ENCODE assay signal across 8 cellular contexts in genomic region chr17:62477111-62477510, GRCh38. TPM values are rescaled to one million over a fixed set of nuclear protein-coding genes. Genes with fewer than 3 reads are reported as not detected.
DNase-seq lines count a peak whose midpoint lies in the region; TF ChIP-seq lines count a peak whose summit lies in the region.
"Not testable (repeated sequence)": the region's sequence is repeated elsewhere in the genome, so short reads cannot be mapped to it uniquely, and the experiment has no call there.

No MANE protein-coding gene starts in this region.

- not testable (repeated sequence) for TF ChIP-seq CTCF in BE2C (IDR thresholded peaks at IDR 0.05; ENCODE audit: low read depth, low read length); HFFc6 (IDR thresholded peaks at IDR 0.05); SU-DHL-6 (IDR thresholded peaks at IDR 0.05; ENCODE audit: insufficient read depth, low read length, poor library complexity, severe bottlenecking); neural progenitor cell (IDR thresholded peaks at IDR 0.05)

- not testable (repeated sequence) for H3K4me1 ChIP-seq in BE2C; ectodermal cell (ENCODE audit: control insufficient read depth, insufficient read depth, low read length); iPS-18a (ENCODE audit: control insufficient read depth, low read depth, low read length)
- H3K4me1 ChIP-seq in neural progenitor cell, result peaks cover 13% of the 10 kb centered on the region
- peaks cover 0 to 21% (median 17%) of the 10 kb centered on the region in 5 donors for H3K4me1 ChIP-seq in subcutaneous abdominal adipose tissue (ENCODE audit: control insufficient read depth in 5 of 5, insufficient read depth in 5 of 5, low read length in 5 of 5)

- H3K27me3 Mint-ChIP-seq in HFFc6 (ENCODE audit: insufficient read depth); activated naive CD4-positive, alpha-beta T cell treated with anti-CD3 and anti-CD28 coated beads, Interleukin-2, amount 50 U/mL, for 24 hours; neural progenitor cell (ENCODE audit: insufficient read depth, low read depth): not testable (repeated sequence)

- H3K4me1 Mint-ChIP-seq in HFFc6 (ENCODE audit: low read depth), result peaks cover 20% of the 10 kb centered on the region
- peaks cover 31% of the 10 kb centered on the region for H3K4me1 Mint-ChIP-seq in activated naive CD4-positive, alpha-beta T cell treated with anti-CD3 and anti-CD28 coated beads, Interleukin-2, amount 50 U/mL, for 24 hours
- peaks cover 28% of the 10 kb centered on the region for H3K4me1 Mint-ChIP-seq in neural progenitor cell

- not testable (repeated sequence) for H3K27me3 ChIP-seq in BE2C; SU-DHL-6 (ENCODE audit: low read length); ectodermal cell (ENCODE audit: control insufficient read depth, insufficient read depth, low read length, poor library complexity, severe bottlenecking); iPS-18a (ENCODE audit: control insufficient read depth, insufficient read depth, low read length); neural progenitor cell; subcutaneous abdominal adipose tissue (ENCODE audit: control insufficient read depth in 5 of 5, insufficient read depth in 4 of 5, low read length in 5 of 5)

- H3K79me2 ChIP-seq in SU-DHL-6 (ENCODE audit: insufficient read depth, low read length) (peaks cover 44% of the 10 kb centered on the region), neural progenitor cell (ENCODE audit: low read depth) (peaks cover 54% of the 10 kb centered on the region)

- H2AFZ ChIP-seq in SU-DHL-6 (ENCODE audit: low read depth, low read length, severe bottlenecking); neural progenitor cell (replicated peaks): not testable (repeated sequence)

- H3K4me3 Mint-ChIP-seq in HFFc6, result peak overlapping the region; percentile 86
- peak overlapping the region; percentile 79 for H3K4me3 Mint-ChIP-seq in activated naive CD4-positive, alpha-beta T cell treated with anti-CD3 and anti-CD28 coated beads, Interleukin-2, amount 50 U/mL, for 24 hours
- peak overlapping the region; percentile 90 for H3K4me3 Mint-ChIP-seq in neural progenitor cell

- H3K9me3 Mint-ChIP-seq in HFFc6; activated naive CD4-positive, alpha-beta T cell treated with anti-CD3 and anti-CD28 coated beads, Interleukin-2, amount 50 U/mL, for 24 hours; neural progenitor cell: not testable (repeated sequence)

- H3K9ac ChIP-seq in SU-DHL-6 (ENCODE audit: low read length), result peak overlapping the region; percentile 92
- not testable (repeated sequence) for H3K9ac ChIP-seq in iPS-18a (ENCODE audit: low read length); neural progenitor cell; subcutaneous abdominal adipose tissue (ENCODE audit: low read length in 5 of 5)

- peak overlapping the region; percentile 74 for H3K27ac Mint-ChIP-seq in HFFc6
- peak overlapping the region; percentile 84 for H3K27ac Mint-ChIP-seq in activated naive CD4-positive, alpha-beta T cell treated with anti-CD3 and anti-CD28 coated beads, Interleukin-2, amount 50 U/mL, for 24 hours
- peak overlapping the region; percentile 55 for H3K27ac Mint-ChIP-seq in neural progenitor cell

- H3K4me3 ChIP-seq in BE2C (ENCODE audit: low read depth, low read length) (peak overlapping the region; percentile 59), SU-DHL-6 (ENCODE audit: insufficient read depth, low read length, poor library complexity, severe bottlenecking) (peak overlapping the region; percentile 82), ectodermal cell (ENCODE audit: insufficient read depth, low read depth, low read length) (peak overlapping the region; percentile 65), iPS-18a (ENCODE audit: low read length) (peak overlapping the region; percentile 49), neural progenitor cell (peak overlapping the region; percentile 90), subcutaneous abdominal adipose tissue (ENCODE audit: low read depth in 1 of 5, low read length in 5 of 5) (peak overlapping the region in 3 of 5 donors; percentile 59 to 67 (median 63))

- H3K36me3 Mint-ChIP-seq in HFFc6 (ENCODE audit: low read depth), result peaks cover 11% of the 10 kb centered on the region
- not testable (repeated sequence) for H3K36me3 Mint-ChIP-seq in activated naive CD4-positive, alpha-beta T cell treated with anti-CD3 and anti-CD28 coated beads, Interleukin-2, amount 50 U/mL, for 24 hours
- peaks cover 15% of the 10 kb centered on the region for H3K36me3 Mint-ChIP-seq in neural progenitor cell

- H4K20me1 ChIP-seq in SU-DHL-6 (ENCODE audit: low read depth, low read length), result not testable (repeated sequence)
- peaks cover 12% of the 10 kb centered on the region for H4K20me1 ChIP-seq in neural progenitor cell (ENCODE audit: low read depth)

- not testable (repeated sequence) for H3K9me3 ChIP-seq in BE2C; SU-DHL-6 (ENCODE audit: insufficient read depth, low read length); ectodermal cell (ENCODE audit: control insufficient read depth, low read length); iPS-18a (ENCODE audit: control insufficient read depth, low read depth, low read length); neural progenitor cell (ENCODE audit: low read depth); subcutaneous abdominal adipose tissue (ENCODE audit: control insufficient read depth in 5 of 5, low read length in 5 of 5)

- WGBS in ectodermal cell, 2 experiments, result 93% methylated on average over 8 of the region's 8 CpGs

- H3K4me2 ChIP-seq in SU-DHL-6 (ENCODE audit: low read depth, low read length, poor library complexity, severe bottlenecking) (peak overlapping the region; percentile 84), neural progenitor cell (peak overlapping the region; percentile 83)

- H3K27ac ChIP-seq in SU-DHL-6 (ENCODE audit: low read depth, low read length) (peak overlapping the region; percentile 73), subcutaneous abdominal adipose tissue (ENCODE audit: low read depth, low read length) (peak overlapping the region; percentile 50)
- H3K27ac ChIP-seq in ectodermal cell (ENCODE audit: insufficient read depth, low read depth, low read length, poor library complexity, severe bottlenecking); iPS-18a (ENCODE audit: low read length); neural progenitor cell: not testable (repeated sequence)

- H3F3A ChIP-seq in SU-DHL-6 (ENCODE audit: insufficient read depth), result not testable (repeated sequence)
- H3F3A ChIP-seq in neural progenitor cell (ENCODE audit: low read depth), result peaks cover 24% of the 10 kb centered on the region

- not testable (repeated sequence) for H3K36me3 ChIP-seq in BE2C; SU-DHL-6 (ENCODE audit: low read length); ectodermal cell (ENCODE audit: control insufficient read depth, insufficient read depth, low read length); iPS-18a (ENCODE audit: control insufficient read depth, low read depth, low read length); neural progenitor cell; subcutaneous abdominal adipose tissue (ENCODE audit: control insufficient read depth in 5 of 5, insufficient read depth in 5 of 5, low read length in 5 of 5)

- not testable (repeated sequence) for H3K9me2 ChIP-seq in SU-DHL-6 (replicated peaks; ENCODE audit: insufficient read depth, low read length)

- DNase-seq in BE2C; HFFc6; neural progenitor cell (ENCODE audit: low spot score): not testable (repeated sequence)

RNA-seq across cellular contexts. Expression of gene TLK2, which starts 1.5 kb away (rescaled TPM):
- 53.6 TPM for polyA plus RNA-seq in BE2C (2012; ENCODE audit: insufficient read depth, insufficient read length, low read depth)
- 10 to 100 TPM; 29.0 to 40.9 (median 38.6) TPM for total RNA-seq in HFFc6 (2021; fragmentation: NEBNext Ultra II Directional; extraction: Animal tissue kit (Norgen Biotek cat#: 25700))
- 65.5 TPM for polyA plus RNA-seq in ectodermal cell (2013, experiment 1 of 4)
- 76.9 TPM for polyA plus RNA-seq in ectodermal cell (2013, experiment 2 of 4)
- 54.0 TPM for polyA plus RNA-seq in ectodermal cell (2013, experiment 3 of 4)
- polyA plus RNA-seq in ectodermal cell (2013, experiment 4 of 4), result 57.3 TPM
- 68.6 and 89.9 TPM in 2 replicates for total RNA-seq in neural progenitor cell (ENCODE audit: low replicate concordance)

RNA-seq across cellular contexts. Expression of gene METTL2A, which starts 53.4 kb away (rescaled TPM):
- polyA plus RNA-seq in BE2C (2012; ENCODE audit: insufficient read depth, insufficient read length, low read depth), result 34.5 TPM
- 10 to 100 TPM; 19.7 to 22.9 (median 21.1) TPM for total RNA-seq in HFFc6 (2021; fragmentation: NEBNext Ultra II Directional; extraction: Animal tissue kit (Norgen Biotek cat#: 25700))
- polyA plus RNA-seq in ectodermal cell (2013, experiment 1 of 4), result 30.5 TPM
- polyA plus RNA-seq in ectodermal cell (2013, experiment 2 of 4), result 39.3 TPM
- 33.9 TPM for polyA plus RNA-seq in ectodermal cell (2013, experiment 3 of 4)
- polyA plus RNA-seq in ectodermal cell (2013, experiment 4 of 4), result 34.4 TPM
- total RNA-seq in neural progenitor cell (ENCODE audit: low replicate concordance), result 35.6 and 35.7 TPM in 2 replicates
